ENCODE assay signal across 15 cellular contexts in genomic region chr18:13232060-13232917, GRCh38. TPM values are rescaled to one million over a fixed set of nuclear protein-coding genes. Genes with fewer than 3 reads are reported as not detected.
A peak's percentile ranks its signal among the peaks of the same experiment; 100 is the strongest.
DNase-seq lines count a peak whose midpoint lies in the region; ATAC-seq and TF ChIP-seq lines count a peak whose summit lies in the region.
"Had no signal": no experiment of that assay in that cellular context is flagged by ENCODE, and none has a peak within 500 bp of the region (broad histone marks: within the 10 kb centered on the region; RNA-seq: fewer than 3 reads in every experiment).

No MANE protein-coding gene starts in this region.

- CTCF ChIA-PET in activated naive CD4-positive, alpha-beta T cell treated with anti-CD3 and anti-CD28 coated beads, Interleukin-2, amount 10 ng/mL, durations not matched to agents 7 days and 5 days (lab: Charles Lee), result no interaction called here

- TF ChIP-seq CTCF in esophagus muscularis mucosa (IDR thresholded peaks at IDR 0.05), result no peak
- TF ChIP-seq CTCF in omental fat pad (IDR thresholded peaks at IDR 0.05), result no peak

- H3K9me3 ChIP-seq in esophagus muscularis mucosa (no peaks in the 10 kb centered on the region), neuronal stem cell (replicated peaks in 1 of 2; ENCODE audit: control insufficient read depth in 2 of 2, insufficient read depth in 1 of 2, low read depth in 1 of 2, low read length in 2 of 2) (no peaks in the 10 kb centered on the region), aorta (ENCODE audit: control insufficient read depth, low read length) (no peaks in the 10 kb centered on the region)

- H2BK5ac ChIP-seq in neuronal stem cell (ENCODE audit: low read length), result no peak overlapping the region

- H3K4ac ChIP-seq in neuronal stem cell (ENCODE audit: low read length), result no peak overlapping the region

- no peaks in the 10 kb centered on the region for H3K9me3 Mint-ChIP-seq in activated naive CD4-positive, alpha-beta T cell treated with anti-CD3 and anti-CD28 coated beads, Interleukin-2, amount 50 U/mL, for 72 hours
- no peaks in the 10 kb centered on the region for H3K9me3 Mint-ChIP-seq in activated naive CD4-positive, alpha-beta T cell treated with anti-CD3 and anti-CD28 coated beads, Interleukin-2, amount 10 ng/mL, durations not matched to agents 7 days and 5 days
- H3K9me3 Mint-ChIP-seq: activated CD8-positive, alpha-beta T cell treated with anti-CD3 and anti-CD28 coated beads for 36 hours; natural killer cell had no signal

- DNase-seq in activated naive CD4-positive, alpha-beta T cell treated with anti-CD3 and anti-CD28 coated beads, Interleukin-2, amount 50 U/mL, for 72 hours (ENCODE audit: low spot score in 2 of 2), result no peak
- DNase-seq in activated naive CD4-positive, alpha-beta T cell treated with anti-CD3 and anti-CD28 coated beads, Interleukin-2, amount 10 ng/mL, durations not matched to agents 7 days and 5 days, result no peak
- DNase-seq in esophagus muscularis mucosa (ENCODE audit: extremely low spot score) (no peak), neuronal stem cell (ENCODE audit: low spot score) (no peak), aorta (no peak), T-helper 9 cell (no peak), omental fat pad (ENCODE audit: low spot score) (no peak)
- DNase-seq: activated CD8-positive, alpha-beta T cell treated with anti-CD3 and anti-CD28 coated beads for 36 hours; activated naive CD4-positive, alpha-beta T cell treated with anti-CD3 and anti-CD28 coated beads, Interleukin-2, amount 50 U/mL, for 16 hours; DND-41; MM.1S; natural killer cell; NCI-H2171 treated with DMSO at 0.1 percent for 48 hours had no signal

- H3K9ac ChIP-seq in neuronal stem cell (ENCODE audit: low read depth, low read length, poor library complexity), result peak overlapping the region; percentile 71

- peaks cover 1% of the 10 kb centered on the region for H3K79me1 ChIP-seq in neuronal stem cell (ENCODE audit: low read depth, low read length)

- H4K8ac ChIP-seq in neuronal stem cell (ENCODE audit: low read depth, low read length), result no peak overlapping the region

- WGBS in esophagus muscularis mucosa, result 64% methylated on average over 33 of the region's 37 CpGs
- no CpG with 5 or more reads among the region's 37 CpGs for WGBS in neuronal stem cell (ENCODE audit: extremely low coverage in 2 of 2, insufficient read length in 2 of 2, insufficient replicate concordance in 1 of 2), 2 donors
- 77 to 78% methylated on average over 37 of the region's 37 CpGs for WGBS in aorta, 2 donors

- ATAC-seq in activated naive CD4-positive, alpha-beta T cell treated with anti-CD3 and anti-CD28 coated beads, Interleukin-2, amount 50 U/mL, for 72 hours, result no peak
- ATAC-seq in aorta (ENCODE audit: low FRiP score), result peak; percentile 24
- ATAC-seq in GM18868 (IDR thresholded peaks at IDR 0.05; ENCODE audit: unreplicated experiment), result no peak
- no peak for ATAC-seq in omental fat pad (ENCODE audit: low FRiP score)
- ATAC-seq: activated CD8-positive, alpha-beta T cell treated with anti-CD3 and anti-CD28 coated beads for 36 hours; natural killer cell had no signal

- H2BK12ac ChIP-seq in neuronal stem cell (ENCODE audit: low read length), result no peak overlapping the region

- H2AK5ac ChIP-seq in neuronal stem cell (ENCODE audit: low read depth, low read length), result peak overlapping the region; percentile 82

- TF ChIP-seq POLR2A in esophagus muscularis mucosa (IDR thresholded peaks at IDR 0.05; ENCODE audit: low read depth), result no peak

- no peak for TF ChIP-seq EP300 in esophagus muscularis mucosa (IDR thresholded peaks at IDR 0.05)

- peak overlapping the region; percentile 54 for H2BK15ac ChIP-seq in neuronal stem cell (ENCODE audit: low read length)

- H3K27me3 ChIP-seq in esophagus muscularis mucosa (no peaks in the 10 kb centered on the region), neuronal stem cell (ENCODE audit: control insufficient read depth in 3 of 3, insufficient read depth in 3 of 3, low read depth in 1 of 3, low read length in 3 of 3) (no peaks in the 10 kb centered on the region), aorta (ENCODE audit: control insufficient read depth in 1 of 2, insufficient read depth in 2 of 2, low read length in 1 of 2) (no peaks in the 10 kb centered on the region)
- H3K27me3 ChIP-seq: cardiac muscle cell had no signal

- peak overlapping the region; percentile 6 to 55 (median 38) for H3K27ac ChIP-seq in esophagus muscularis mucosa (replicated peaks in 1 of 4)
- no peak overlapping the region for H3K27ac ChIP-seq in neuronal stem cell (replicated peaks; ENCODE audit: low read length)
- H3K27ac ChIP-seq in aorta (ENCODE audit: low read depth in 1 of 2, low read length in 2 of 2), result no peak overlapping the region
- H3K27ac ChIP-seq: cardiac muscle cell had no signal

- H3K27ac Mint-ChIP-seq in activated naive CD4-positive, alpha-beta T cell treated with anti-CD3 and anti-CD28 coated beads, Interleukin-2, amount 50 U/mL, for 72 hours, result peak overlapping the region; percentile 12 to 65
- H3K27ac Mint-ChIP-seq in activated naive CD4-positive, alpha-beta T cell treated with anti-CD3 and anti-CD28 coated beads, Interleukin-2, amount 10 ng/mL, durations not matched to agents 7 days and 5 days, result no peak overlapping the region
- H3K27ac Mint-ChIP-seq: activated CD8-positive, alpha-beta T cell treated with anti-CD3 and anti-CD28 coated beads for 36 hours; natural killer cell had no signal

- H3K27me3 Mint-ChIP-seq in activated naive CD4-positive, alpha-beta T cell treated with anti-CD3 and anti-CD28 coated beads, Interleukin-2, amount 10 ng/mL, durations not matched to agents 7 days and 5 days, result no peaks in the 10 kb centered on the region
- H3K27me3 Mint-ChIP-seq: activated CD8-positive, alpha-beta T cell treated with anti-CD3 and anti-CD28 coated beads for 36 hours had no signal

- H3K4me3 Mint-ChIP-seq in activated naive CD4-positive, alpha-beta T cell treated with anti-CD3 and anti-CD28 coated beads, Interleukin-2, amount 10 ng/mL, durations not matched to agents 7 days and 5 days, result no peak overlapping the region
- H3K4me3 Mint-ChIP-seq: activated CD8-positive, alpha-beta T cell treated with anti-CD3 and anti-CD28 coated beads for 36 hours; natural killer cell had no signal

- H3K18ac ChIP-seq in neuronal stem cell (ENCODE audit: low read length), result peak overlapping the region; percentile 1

- H2AFZ ChIP-seq in neuronal stem cell (ENCODE audit: low read length), result no peak overlapping the region

- no peak overlapping the region for H3K4me2 ChIP-seq in neuronal stem cell (ENCODE audit: insufficient read depth, low read length, poor library complexity, severe bottlenecking)

- H3K4me3 ChIP-seq in esophagus muscularis mucosa (peak overlapping the region; percentile 2 to 12 (median 10)), neuronal stem cell (ENCODE audit: low read length in 2 of 2) (no peak overlapping the region), aorta (ENCODE audit: low read length in 2 of 2) (no peak overlapping the region)
- H3K4me3 ChIP-seq: cardiac muscle cell had no signal

- peak overlapping the region; percentile 38 for H4K91ac ChIP-seq in neuronal stem cell (ENCODE audit: low read depth, low read length, poor library complexity)

- H3K4me1 ChIP-seq in esophagus muscularis mucosa (peaks cover 46 to 74% (median 70%) of the 10 kb centered on the region in 4 donors), neuronal stem cell (ENCODE audit: control insufficient read depth in 2 of 2, insufficient read depth in 1 of 2, low read depth in 1 of 2, low read length in 2 of 2) (peaks cover 0 to 12% of the 10 kb centered on the region in 2 donors), aorta (ENCODE audit: control insufficient read depth in 1 of 2, insufficient read depth in 2 of 2, low read length in 2 of 2) (no peaks in the 10 kb centered on the region)

- peak overlapping the region; percentile 49 for H3K14ac ChIP-seq in neuronal stem cell (ENCODE audit: low read length)

- intact Hi-C loops in esophagus muscularis mucosa (cut with DNase I), result no loop called here
- intact Hi-C loops in aorta (cut with DNase I), result no loop called here

- H3K36me3 Mint-ChIP-seq in activated naive CD4-positive, alpha-beta T cell treated with anti-CD3 and anti-CD28 coated beads, Interleukin-2, amount 50 U/mL, for 72 hours, result no peaks in the 10 kb centered on the region
- no peaks in the 10 kb centered on the region for H3K36me3 Mint-ChIP-seq in activated naive CD4-positive, alpha-beta T cell treated with anti-CD3 and anti-CD28 coated beads, Interleukin-2, amount 10 ng/mL, durations not matched to agents 7 days and 5 days
- H3K36me3 Mint-ChIP-seq: natural killer cell had no signal

- no peaks in the 10 kb centered on the region for H3K4me1 Mint-ChIP-seq in activated naive CD4-positive, alpha-beta T cell treated with anti-CD3 and anti-CD28 coated beads, Interleukin-2, amount 10 ng/mL, durations not matched to agents 7 days and 5 days
- H3K4me1 Mint-ChIP-seq: natural killer cell had no signal

- H3K23ac ChIP-seq in neuronal stem cell (ENCODE audit: low read depth, low read length, poor library complexity), result no peak overlapping the region

- no peak overlapping the region for H2BK120ac ChIP-seq in neuronal stem cell (ENCODE audit: low read depth, low read length)

- H3K36me3 ChIP-seq in esophagus muscularis mucosa (peaks cover 0 to 3% (median 0%) of the 10 kb centered on the region in 4 donors), neuronal stem cell (replicated peaks in 1 of 2; ENCODE audit: control insufficient read depth in 2 of 2, insufficient read depth in 2 of 2, low read length in 2 of 2) (no peaks in the 10 kb centered on the region), aorta (ENCODE audit: control insufficient read depth in 1 of 2, insufficient read depth in 2 of 2, low read length in 1 of 2) (peaks cover 0 to 2% of the 10 kb centered on the region in 2 donors)
- H3K36me3 ChIP-seq: cardiac muscle cell had no signal

RNA-seq across cellular contexts. Expression of gene LDLRAD4, which starts 13.7 kb away (rescaled TPM):
- 10 to 100 TPM; 18.4 to 59.2 TPM for total RNA-seq in activated naive CD4-positive, alpha-beta T cell treated with anti-CD3 and anti-CD28 coated beads, Interleukin-2, amount 50 U/mL, for 72 hours
- 10 to 100 TPM; 20.4 to 40.4 (median 35.3) TPM for total RNA-seq in esophagus muscularis mucosa
- polyA plus RNA-seq in neuronal stem cell (2013, experiment 1 of 2), result 1.5 TPM
- 1.1 TPM for polyA plus RNA-seq in neuronal stem cell (2013, experiment 2 of 2)
- total RNA-seq in aorta, result 100 to 1,000 TPM in 1 of 2 donors, 10 to 100 TPM in 1; 61.9 to 112 TPM
- polyA plus RNA-seq in aorta, result 10 to 100 TPM in 1 of 2 donors, 1 to 10 TPM in 1; 7.0 to 11.8 TPM
- total RNA-seq in omental fat pad, result 10 to 100 TPM; 23.9 to 38.3 (median 27.0) TPM

Comparison
In these comparisons a context has a peak if more than half of its experiments do, and no peak if none do; other contexts are left out.
1. H3K27ac ChIP-seq: peak in esophagus muscularis mucosa (4 of 4); none in neuronal stem cell (single experiment) and aorta (0 of 2).
2. H3K4me3 ChIP-seq: peak in esophagus muscularis mucosa (4 of 4); none in neuronal stem cell (0 of 2) and aorta (0 of 2).